Comparison of ENCODE assay signal across 14 cellular contexts in genomic region chr9:94946256-94946655, GRCh38.
DNase-seq lines count a peak whose midpoint lies in the region; ATAC-seq and TF ChIP-seq lines count a peak whose summit lies in the region.
"Had no signal": no experiment of that assay in that cellular context is flagged by ENCODE, and none has a peak within 500 bp of the region (broad histone marks: within the 10 kb centered on the region; RNA-seq: fewer than 3 reads in every experiment).

No MANE protein-coding gene starts in this region.

- DNase-seq in heart right ventricle (no peak), left cardiac atrium (no peak), coronary artery (ENCODE audit: low spot score) (no peak), osteoblast (ENCODE audit: insufficient read length, low spot score, missing footprints) (no peak), vagina (ENCODE audit: extremely low spot score in 2 of 2) (no peak), A172 (ENCODE audit: low spot score) (no peak), NCI-H526 treated with DMSO at 0.1 percent for 48 hours (lab: John Stamatoyannopoulos, UW) (no peak)
- DNase-seq: activated gamma-delta T cell treated with Interleukin-2 at 50 U/mL for 16 hours; effector CD8-positive, alpha-beta T cell; mucosa of descending colon; stimulated activated CD4-positive, alpha-beta T cell treated with anti-CD3 and anti-CD28 coated beads, Interleukin-2, amount 100 ng/mL, for 48 hours had no signal

- H3K27me3 ChIP-seq in heart right ventricle: no peaks in the 10 kb centered on the region
- H3K27me3 ChIP-seq in osteoblast (ENCODE audit: insufficient read depth, low read length): no peaks in the 10 kb centered on the region
- H3K27me3 ChIP-seq in vagina: no peaks in the 10 kb centered on the region

- WGBS in heart right ventricle, 2 donors: 94% methylated on average over 3 of the region's 3 CpGs

- H4K20me1 ChIP-seq in osteoblast (ENCODE audit: insufficient read depth, low read length): no peaks in the 10 kb centered on the region

- peak overlapping the region in 6 of 10 donors; percentile 47 to 68 (median 54) for H3K27ac ChIP-seq in heart right ventricle
- peak overlapping the region; percentile 67 to 85 for H3K27ac ChIP-seq in coronary artery
- peak overlapping the region; percentile 87 for H3K27ac ChIP-seq in osteoblast (ENCODE audit: low read depth, low read length)
- H3K27ac ChIP-seq in vagina: peak overlapping the region; percentile 82
- H3K27ac ChIP-seq: parathyroid adenoma had no signal

- no peak overlapping the region for H3K4me2 ChIP-seq in osteoblast (ENCODE audit: insufficient read depth, low read length)

- TF ChIP-seq CTCF in heart right ventricle (IDR thresholded peaks at IDR 0.05) (no peak), coronary artery (IDR thresholded peaks at IDR 0.05) (no peak), osteoblast (IDR thresholded peaks at IDR 0.05; ENCODE audit: extremely low read depth, low read depth, low read length) (no peak), vagina (IDR thresholded peaks at IDR 0.05) (no peak)

- H3K4me1 ChIP-seq in heart right ventricle: peaks cover 2 to 55% (median 41%) of the 10 kb centered on the region in 9 donors
- peaks cover 45% of the 10 kb centered on the region for H3K4me1 ChIP-seq in osteoblast (ENCODE audit: insufficient read depth, low read length)
- peaks cover 43% of the 10 kb centered on the region for H3K4me1 ChIP-seq in vagina

- H3K9me3 ChIP-seq in heart right ventricle: no peaks in the 10 kb centered on the region
- no peaks in the 10 kb centered on the region for H3K9me3 ChIP-seq in osteoblast (ENCODE audit: low read depth, low read length)
- no peaks in the 10 kb centered on the region for H3K9me3 ChIP-seq in vagina
- H3K9me3 ChIP-seq: mucosa of descending colon had no signal

- intact Hi-C loops in heart right ventricle (cut with DNase I): no loop called here
- intact Hi-C loops in left cardiac atrium (cut with DNase I): no loop called here
- intact Hi-C loops in vagina (cut with DNase I): no loop called here

- no peaks in the 10 kb centered on the region for H3K79me2 ChIP-seq in osteoblast (ENCODE audit: insufficient read depth, low read length)
- H3K79me2 ChIP-seq: parathyroid adenoma had no signal

- no peak overlapping the region for H2AFZ ChIP-seq in osteoblast (ENCODE audit: low read length)
- H2AFZ ChIP-seq: parathyroid adenoma had no signal

- ATAC-seq in heart right ventricle (no peak), left cardiac atrium (no peak), GM19397 (IDR thresholded peaks at IDR 0.05; ENCODE audit: unreplicated experiment) (no peak)
- ATAC-seq: WTC11 had no signal

- H3K36me3 ChIP-seq in heart right ventricle (no peaks in the 10 kb centered on the region), osteoblast (ENCODE audit: insufficient read depth, low read length) (peaks cover 3% of the 10 kb centered on the region), vagina (no peaks in the 10 kb centered on the region)

- H3K4me3 ChIP-seq in heart right ventricle (no peak overlapping the region), coronary artery (no peak overlapping the region), osteoblast (ENCODE audit: insufficient read depth, low read length) (no peak overlapping the region), vagina (no peak overlapping the region)
- H3K4me3 ChIP-seq: mucosa of descending colon had no signal

- TF ChIP-seq POLR2A in vagina (IDR thresholded peaks at IDR 0.05): no peak
